20 cellular contexts compared by ENCODE assay signal in genomic region chr13:100395698-100396373, GRCh38.
DNase-seq lines count a peak whose midpoint lies in the region; ATAC-seq, FAIRE-seq and TF ChIP-seq lines count a peak whose summit lies in the region.
"Had no signal": no experiment of that assay in that cellular context is flagged by ENCODE, and none has a peak within 500 bp of the region (broad histone marks: within the 10 kb centered on the region; RNA-seq: fewer than 3 reads in every experiment).

No MANE protein-coding gene starts in this region.

- ATAC-seq in HepG2, result no peak
- no peak for ATAC-seq in CD8-positive, alpha-beta T cell
- no peak for ATAC-seq in HG02798 (IDR thresholded peaks at IDR 0.05; ENCODE audit: poor library complexity, unreplicated experiment)
- no peak for ATAC-seq in PC-3
- ATAC-seq: T-cell had no signal

- TF ChIP-seq CTCF in H9 (conservative IDR thresholded peaks at IDR 0.05), result no peak
- TF ChIP-seq CTCF in HepG2 (CRISPR knock-in tag; IDR thresholded peaks at IDR 0.05), result no peak
- no peak for TF ChIP-seq CTCF in CD8-positive, alpha-beta T cell (IDR thresholded peaks at IDR 0.05)
- no peak for TF ChIP-seq CTCF in PC-3 (conservative IDR thresholded peaks at IDR 0.05; ENCODE audit: low read depth, low read length)

- no CpG with 5 or more reads among the region's 4 CpGs for WGBS in H9 (ENCODE audit: extremely low coverage, insufficient read length, low lambda C conversion rate)
- WGBS in HepG2 (ENCODE audit: low lambda C conversion rate), result 79% methylated on average over 4 of the region's 4 CpGs

- H3K4me1 ChIP-seq in H9 (ENCODE audit: insufficient read depth, low read length) (no peaks in the 10 kb centered on the region), HepG2 (ENCODE audit: insufficient read depth, low read length) (peaks cover 17% of the 10 kb centered on the region), PC-3 (ENCODE audit: insufficient read depth, low read length) (peaks cover 17% of the 10 kb centered on the region)
- H3K4me1 ChIP-seq in CD8-positive, alpha-beta T cell (ENCODE audit: insufficient read depth, low read length), result no peaks in the 10 kb centered on the region
- H3K4me1 ChIP-seq: Peyer's patch had no signal

- H3K79me1 ChIP-seq in H9 (ENCODE audit: insufficient read depth, low read depth, low read length, poor library complexity, severe bottlenecking), result no peaks in the 10 kb centered on the region

- no peak overlapping the region for H2BK12ac ChIP-seq in H9 (ENCODE audit: insufficient read length, low read depth, low read length)

- H2BK15ac ChIP-seq in H9 (ENCODE audit: low read depth, low read length), result no peak overlapping the region

- no peak overlapping the region for H3K18ac ChIP-seq in H9 (ENCODE audit: insufficient read length, low read depth, low read length)

- no peaks in the 10 kb centered on the region for H3K27me3 Mint-ChIP-seq in H9 (ENCODE audit: low read depth)
- no peaks in the 10 kb centered on the region for H3K27me3 Mint-ChIP-seq in CD8-positive, alpha-beta T cell (ENCODE audit: low read depth)
- H3K27me3 Mint-ChIP-seq: CD4-positive, alpha-beta T cell; T-cell had no signal

- TF ChIP-seq EP300 in HepG2 (IDR thresholded peaks at IDR 0.05; ENCODE audit: low read depth in 2 of 2, low read length in 2 of 2) (no peak), HepG2 (CRISPR knock-in tag; IDR thresholded peaks at IDR 0.05; ENCODE audit: borderline replicate concordance) (no peak)

- no peak overlapping the region for H3K4ac ChIP-seq in H9 (ENCODE audit: low read depth, low read length)

- no peak for TF ChIP-seq RAD21 in HepG2 (CRISPR knock-in tag; IDR thresholded peaks at IDR 0.05)

- no peak overlapping the region for H3K14ac ChIP-seq in H9 (ENCODE audit: insufficient read depth, low read length)

- BruUV-seq in HepG2 (replicated peaks; lab: Mats Ljungman, UMichigan) (no TSS peak), PC-3 (replicated peaks; lab: Mats Ljungman, UMichigan) (no TSS peak)

- H4K20me1 ChIP-seq in H9 (ENCODE audit: control insufficient read depth, insufficient read depth, insufficient read length) (no peaks in the 10 kb centered on the region), HepG2 (ENCODE audit: insufficient read depth, low read length) (no peaks in the 10 kb centered on the region), PC-3 (ENCODE audit: low read length) (no peaks in the 10 kb centered on the region)
- H4K20me1 ChIP-seq: BLaER1 had no signal

- intact Hi-C loops in HepG2 (cut with micrococcal nuclease; ENCODE audit: unreplicated experiment) (no loop called here), PC-3 (cut with micrococcal nuclease) (no loop called here)
- intact Hi-C loops in CD8-positive, alpha-beta T cell (cut with DNase I, micrococcal nuclease), result no loop called here

- H3T11ph ChIP-seq in H9 (ENCODE audit: low read length), result no peak overlapping the region

- H3K36me3 Mint-ChIP-seq in H9 (ENCODE audit: insufficient read depth in 1 of 3, low read depth in 3 of 3), result peaks cover 2 to 10% (median 7%) of the 10 kb centered on the region in 3 experiments; a peak in 4 of 7 replicates
- peaks cover 19% of the 10 kb centered on the region for H3K36me3 Mint-ChIP-seq in CD8-positive, alpha-beta T cell

- no peak for TF ChIP-seq POLR2A in HepG2 (IDR thresholded peaks at IDR 0.05; ENCODE audit: insufficient read depth in 1 of 2, low read depth in 2 of 2, low read length in 2 of 2)

- H3K4me3 ChIP-seq in HepG2 (replicated peaks in 1 of 3; ENCODE audit: insufficient read depth in 1 of 3, low read depth in 2 of 3, low read length in 3 of 3) (no peak overlapping the region), PC-3 (ENCODE audit: low read length) (no peak overlapping the region)
- no peak overlapping the region for H3K4me3 ChIP-seq in CD8-positive, alpha-beta T cell (ENCODE audit: low read depth, low read length)
- H3K4me3 ChIP-seq: BLaER1, Peyer's patch had no signal

- POLR2A ChIA-PET in HepG2 (lab: Yijun Ruan, JAX) (no interaction called here), PC-3 (lab: Charles Lee; ENCODE audit: unreplicated experiment) (no interaction called here)
- POLR2A ChIA-PET in CD8-positive, alpha-beta T cell (lab: Charles Lee), result no interaction called here

- no peaks in the 10 kb centered on the region for H3K23me2 ChIP-seq in H9 (ENCODE audit: insufficient read length, low read depth, low read length, poor library complexity, severe bottlenecking)

- no peaks in the 10 kb centered on the region for H3K9me3 ChIP-seq in H9 (ENCODE audit: control insufficient read depth, low read depth, low read length)
- no peaks in the 10 kb centered on the region for H3K9me3 ChIP-seq in HepG2 (ENCODE audit: low read length)
- no peaks in the 10 kb centered on the region for H3K9me3 ChIP-seq in CD8-positive, alpha-beta T cell (ENCODE audit: low read length)
- H3K9me3 ChIP-seq in PC-3 (ENCODE audit: low read length), result no peaks in the 10 kb centered on the region
- H3K9me3 ChIP-seq: BLaER1, Peyer's patch had no signal

- no peak overlapping the region for H2BK5ac ChIP-seq in H9 (ENCODE audit: insufficient read length, low read length)

- CTCF ChIA-PET in HepG2 (lab: Yijun Ruan, JAX; ENCODE audit: low intra/inter-chr PET ratio, low total read pairs) (no interaction called here), PC-3 (lab: Charles Lee) (no interaction called here)
- CTCF ChIA-PET in CD8-positive, alpha-beta T cell (lab: Charles Lee), result no interaction called here

- no peak for FAIRE-seq in HepG2 (lab: Jason Lieb, UNC)
- FAIRE-seq: GM12892 had no signal

- H3K9me3 Mint-ChIP-seq in H9, result no peaks in the 10 kb centered on the region
- H3K9me3 Mint-ChIP-seq in CD8-positive, alpha-beta T cell, result peaks cover 3% of the 10 kb centered on the region
- H3K9me3 Mint-ChIP-seq: CD4-positive, alpha-beta T cell had no signal

- no peak overlapping the region for H4K8ac ChIP-seq in H9 (replicated peaks; ENCODE audit: insufficient read length, low read depth, low read length)

- peaks cover 10 to 21% of the 10 kb centered on the region in 2 experiments for H3K4me1 Mint-ChIP-seq in H9
- peaks cover 14% of the 10 kb centered on the region for H3K4me1 Mint-ChIP-seq in CD8-positive, alpha-beta T cell (ENCODE audit: low read depth)

- no peaks in the 10 kb centered on the region for H3K9me2 ChIP-seq in PC-3 (replicated peaks; ENCODE audit: low read length)

- H3K23ac ChIP-seq in H9 (ENCODE audit: insufficient read length, low read depth, low read length), result no peak overlapping the region

- H3K27ac ChIP-seq in H9 (ENCODE audit: insufficient read length, low read depth, low read length), result peak overlapping the region; percentile 20
- no peak overlapping the region for H3K27ac ChIP-seq in HepG2 (ENCODE audit: extremely low read length, insufficient read depth, low read length)
- no peak overlapping the region for H3K27ac ChIP-seq in CD8-positive, alpha-beta T cell (ENCODE audit: low read depth, low read length)
- H3K27ac ChIP-seq in PC-3 (ENCODE audit: low read length), result no peak overlapping the region
- H3K27ac ChIP-seq: BLaER1, Peyer's patch had no signal

- H2AFZ ChIP-seq in H9 (ENCODE audit: low read length) (no peak overlapping the region), HepG2 (ENCODE audit: low read length) (no peak overlapping the region), PC-3 (ENCODE audit: low read length) (no peak overlapping the region)

- H2AK5ac ChIP-seq in H9 (ENCODE audit: insufficient read length, low read length), result no peak overlapping the region

- H4K91ac ChIP-seq in H9 (ENCODE audit: insufficient read length, low read depth, low read length), result no peak overlapping the region

- no peaks in the 10 kb centered on the region for H3F3A ChIP-seq in PC-3 (ENCODE audit: low read length, unreplicated experiment)

- no peak overlapping the region for H3K9ac ChIP-seq in H9 (ENCODE audit: extremely low read depth, insufficient read length, low read length)
- H3K9ac ChIP-seq in HepG2 (ENCODE audit: insufficient read depth, low read depth, low read length), result no peak overlapping the region
- no peak overlapping the region for H3K9ac ChIP-seq in PC-3 (ENCODE audit: low read length)
- H3K9ac ChIP-seq: BLaER1 had no signal

- DNase-seq in H9 (no peak), NCI-H69 (lab: John Stamatoyannopoulos, UW) (peak; percentile 51), HepG2 (ENCODE audit: low spot score) (no peak), renal cortical epithelial cell (ENCODE audit: low read depth) (peak; percentile 21), PC-3 (no peak)
- no peak for DNase-seq in CD8-positive, alpha-beta T cell
- DNase-seq: ACHN; CD4-positive, alpha-beta T cell; H7; KBM-7; NCI-H1092 treated with DMSO at 0.1 percent for 48 hours; NCI-H146; NCI-H2029; NCI-H510A; NCI-H748 treated with DMSO at 0.1 percent for 48 hours; Peyer's patch; T-cell had no signal

- H3K36me3 ChIP-seq in HepG2 (replicated peaks in 1 of 2; ENCODE audit: control insufficient read depth in 1 of 2, insufficient read depth in 2 of 2, low read length in 2 of 2), result no peaks in the 10 kb centered on the region; a peak in 1 of 5 replicates
- H3K36me3 ChIP-seq in CD8-positive, alpha-beta T cell (ENCODE audit: insufficient read depth, low read length), result no peaks in the 10 kb centered on the region
- H3K36me3 ChIP-seq in PC-3 (ENCODE audit: low read depth, low read length), result no peaks in the 10 kb centered on the region
- H3K36me3 ChIP-seq: BLaER1, Peyer's patch had no signal

- H3K27ac Mint-ChIP-seq in H9, result no peak overlapping the region
- H3K27ac Mint-ChIP-seq in CD8-positive, alpha-beta T cell, result no peak overlapping the region
- H3K27ac Mint-ChIP-seq: CD4-positive, alpha-beta T cell; T-cell had no signal

- in situ Hi-C loops in HepG2 (cut with HindIII; ENCODE audit: extremely low pct_ligation_motif_present, low pct_unique_long_range_greater_than_20kb), result no loop called here

- H3K4me3 Mint-ChIP-seq in H9, result no peak overlapping the region
- no peak overlapping the region for H3K4me3 Mint-ChIP-seq in CD8-positive, alpha-beta T cell
- H3K4me3 Mint-ChIP-seq: CD4-positive, alpha-beta T cell; T-cell had no signal

- H2BK120ac ChIP-seq in H9 (ENCODE audit: low read depth, low read length, poor library complexity, severe bottlenecking), result no peak overlapping the region

- no peaks in the 10 kb centered on the region for H3K27me3 ChIP-seq in H9 (ENCODE audit: insufficient read depth, low read length)
- H3K27me3 ChIP-seq in HepG2 (ENCODE audit: control insufficient read depth in 1 of 2, insufficient read depth in 2 of 2, low read length in 2 of 2), result no peaks in the 10 kb centered on the region
- no peaks in the 10 kb centered on the region for H3K27me3 ChIP-seq in CD8-positive, alpha-beta T cell (ENCODE audit: insufficient read depth, low read length)
- no peaks in the 10 kb centered on the region for H3K27me3 ChIP-seq in PC-3 (ENCODE audit: low read length)
- H3K27me3 ChIP-seq: BLaER1, Peyer's patch had no signal

- H3K56ac ChIP-seq in H9 (ENCODE audit: insufficient read length, low read depth, low read length), result no peak overlapping the region

- H3K4me2 ChIP-seq in H9 (ENCODE audit: insufficient read depth, insufficient read length, low read length) (no peak overlapping the region), HepG2 (ENCODE audit: low read depth, low read length) (no peak overlapping the region), PC-3 (ENCODE audit: low read length) (no peak overlapping the region)
- H3K4me2 ChIP-seq: BLaER1 had no signal

- H4K5ac ChIP-seq in H9 (ENCODE audit: insufficient read length, low read depth, low read length), result no peak overlapping the region

- H3K79me2 ChIP-seq in H9 (ENCODE audit: insufficient read depth, low read length), result no peaks in the 10 kb centered on the region
- H3K79me2 ChIP-seq in HepG2 (ENCODE audit: insufficient read depth, low read length), result no peaks in the 10 kb centered on the region
- H3K79me2 ChIP-seq in PC-3 (ENCODE audit: low read length), result no peaks in the 10 kb centered on the region

- H2BK20ac ChIP-seq in H9 (ENCODE audit: low read depth, low read length, poor library complexity, severe bottlenecking), result no peak overlapping the region

Comparison
In these comparisons a context has a peak if more than half of its experiments do, and no peak if none do; other contexts are left out.
1. DNase-seq: peak in NCI-H69 (single experiment) and renal cortical epithelial cell (single experiment); none in H9 (single experiment), HepG2 (single experiment), CD8-positive, alpha-beta T cell (0 of 7) and PC-3 (single experiment).